Comparison of ENCODE assay signal across 8 cellular contexts in the genomic region with DNA sequence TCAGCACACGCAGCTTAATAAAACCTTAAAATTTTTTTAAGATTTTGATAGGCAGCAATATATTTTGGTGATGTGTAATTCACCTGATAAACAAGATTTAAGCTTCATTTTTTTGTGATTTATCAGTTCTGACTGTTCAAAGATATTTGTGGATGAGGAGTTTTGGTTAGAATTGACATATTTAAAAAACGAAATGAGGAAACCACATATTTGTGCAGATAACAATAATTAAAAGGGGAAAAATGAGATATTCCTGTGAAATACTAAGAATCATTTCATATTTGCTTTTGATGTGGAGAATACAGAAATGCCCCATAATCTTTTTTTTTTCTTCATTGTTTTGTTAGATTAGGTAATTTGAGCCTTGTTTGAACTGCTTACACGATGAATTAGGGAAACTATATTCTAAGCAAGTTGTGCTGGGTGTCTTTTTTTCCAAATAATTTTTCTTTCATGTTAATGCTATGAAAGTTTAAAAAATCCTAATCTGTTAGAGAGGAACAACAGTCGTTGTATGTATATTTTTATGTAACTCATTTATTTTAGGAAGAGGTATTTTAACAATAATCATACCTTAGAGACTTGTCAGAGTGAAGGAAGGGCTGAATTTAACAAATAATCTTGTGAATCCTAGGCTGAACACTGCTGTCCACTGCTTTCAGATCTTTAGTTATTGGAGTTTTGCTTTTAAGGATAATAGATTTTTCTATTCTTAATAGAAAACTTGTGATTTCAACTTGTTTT. TPM values are rescaled to one million over a fixed set of nuclear protein-coding genes. Genes with fewer than 3 reads are reported as not detected.
DNase-seq lines count a peak whose midpoint lies in the region; ATAC-seq and TF ChIP-seq lines count a peak whose summit lies in the region.

No MANE protein-coding gene starts in this region.

- no peaks in the 10 kb centered on the region for H3K9me3 Mint-ChIP-seq in activated naive CD4-positive, alpha-beta T cell treated with anti-CD3 and anti-CD28 coated beads, Interleukin-2, amount 10 ng/mL, durations not matched to agents 7 days and 5 days
- no peaks in the 10 kb centered on the region for H3K9me3 Mint-ChIP-seq in activated naive CD8-positive, alpha-beta T cell treated with anti-CD3 and anti-CD28 coated beads, Interleukin-2, amount 50 U/mL, for 24 hours
- no peaks in the 10 kb centered on the region for H3K9me3 Mint-ChIP-seq in type B pancreatic cell

- H3K27ac ChIP-seq in layer of hippocampus (ENCODE audit: low read depth, low read length) = peak overlapping the region; percentile 97

- DNase-seq in activated naive CD4-positive, alpha-beta T cell treated with anti-CD3 and anti-CD28 coated beads, Interleukin-2, amount 10 ng/mL, durations not matched to agents 7 days and 5 days = no peak
- DNase-seq in activated naive CD4-positive, alpha-beta T cell treated with anti-CD3 and anti-CD28 coated beads, Interleukin-2, amount 50 U/mL, for 16 hours = no peak
- DNase-seq in activated naive CD8-positive, alpha-beta T cell treated with anti-CD3 and anti-CD28 coated beads, Interleukin-2, amount 50 U/mL, for 24 hours = no peak
- DNase-seq in type B pancreatic cell (ENCODE audit: extremely low spot score, unreplicated experiment) = no peak
- DNase-seq in glomerular visceral epithelial cell (ENCODE audit: extremely low spot score) = no peak
- no peak for DNase-seq in stimulated activated CD4-positive, alpha-beta T cell treated with anti-CD3 and anti-CD28 coated beads, Interleukin-15, amount 100 ng/mL, for 24 hours

- peak overlapping the region; percentile 83 for H3K4me3 Mint-ChIP-seq in activated naive CD4-positive, alpha-beta T cell treated with anti-CD3 and anti-CD28 coated beads, Interleukin-2, amount 10 ng/mL, durations not matched to agents 7 days and 5 days
- peak overlapping the region; percentile 94 for H3K4me3 Mint-ChIP-seq in activated naive CD8-positive, alpha-beta T cell treated with anti-CD3 and anti-CD28 coated beads, Interleukin-2, amount 50 U/mL, for 24 hours
- peak overlapping the region; percentile 93 for H3K4me3 Mint-ChIP-seq in type B pancreatic cell

- peaks cover 50% of the 10 kb centered on the region for H3K4me1 Mint-ChIP-seq in activated naive CD4-positive, alpha-beta T cell treated with anti-CD3 and anti-CD28 coated beads, Interleukin-2, amount 10 ng/mL, durations not matched to agents 7 days and 5 days
- peaks cover 57% of the 10 kb centered on the region for H3K4me1 Mint-ChIP-seq in activated naive CD8-positive, alpha-beta T cell treated with anti-CD3 and anti-CD28 coated beads, Interleukin-2, amount 50 U/mL, for 24 hours
- peaks cover 34% of the 10 kb centered on the region for H3K4me1 Mint-ChIP-seq in type B pancreatic cell (ENCODE audit: unreplicated experiment)

- no peak for ATAC-seq in activated naive CD8-positive, alpha-beta T cell treated with anti-CD3 and anti-CD28 coated beads, Interleukin-2, amount 50 U/mL, for 24 hours
- ATAC-seq in HG02642 (IDR thresholded peaks at IDR 0.05; ENCODE audit: poor library complexity, unreplicated experiment) = no peak

- CTCF ChIA-PET in activated naive CD4-positive, alpha-beta T cell treated with anti-CD3 and anti-CD28 coated beads, Interleukin-2, amount 10 ng/mL, durations not matched to agents 7 days and 5 days (lab: Charles Lee) = no interaction called here

- peak overlapping the region; percentile 94 for H3K27ac Mint-ChIP-seq in activated naive CD4-positive, alpha-beta T cell treated with anti-CD3 and anti-CD28 coated beads, Interleukin-2, amount 10 ng/mL, durations not matched to agents 7 days and 5 days
- peak overlapping the region; percentile 97 for H3K27ac Mint-ChIP-seq in activated naive CD8-positive, alpha-beta T cell treated with anti-CD3 and anti-CD28 coated beads, Interleukin-2, amount 50 U/mL, for 24 hours
- peak overlapping the region; percentile 86 for H3K27ac Mint-ChIP-seq in type B pancreatic cell

- H3K27me3 ChIP-seq in layer of hippocampus (ENCODE audit: control insufficient read depth, insufficient read depth, low read length) = no peaks in the 10 kb centered on the region

- no peak for TF ChIP-seq CTCF in type B pancreatic cell (conservative IDR thresholded peaks at IDR 0.05)

- H3K27me3 Mint-ChIP-seq in activated naive CD4-positive, alpha-beta T cell treated with anti-CD3 and anti-CD28 coated beads, Interleukin-2, amount 10 ng/mL, durations not matched to agents 7 days and 5 days = no peaks in the 10 kb centered on the region
- no peaks in the 10 kb centered on the region for H3K27me3 Mint-ChIP-seq in activated naive CD8-positive, alpha-beta T cell treated with anti-CD3 and anti-CD28 coated beads, Interleukin-2, amount 50 U/mL, for 24 hours
- H3K27me3 Mint-ChIP-seq in type B pancreatic cell = no peaks in the 10 kb centered on the region

- H3K36me3 Mint-ChIP-seq in activated naive CD4-positive, alpha-beta T cell treated with anti-CD3 and anti-CD28 coated beads, Interleukin-2, amount 10 ng/mL, durations not matched to agents 7 days and 5 days = peaks cover 27% of the 10 kb centered on the region
- peaks cover 10% of the 10 kb centered on the region for H3K36me3 Mint-ChIP-seq in activated naive CD8-positive, alpha-beta T cell treated with anti-CD3 and anti-CD28 coated beads, Interleukin-2, amount 50 U/mL, for 24 hours (ENCODE audit: low read depth)
- peaks cover 9% of the 10 kb centered on the region for H3K36me3 Mint-ChIP-seq in type B pancreatic cell

RNA-seq across cellular contexts. Expression of a gene that starts 4.0 kb away (rescaled TPM):
- total RNA-seq in type B pancreatic cell (ENCODE audit: low replicate concordance) = 66.2 and 97.2 TPM in 2 replicates
